Comparison of ENCODE assay signal across 23 cellular contexts in the genomic region with DNA sequence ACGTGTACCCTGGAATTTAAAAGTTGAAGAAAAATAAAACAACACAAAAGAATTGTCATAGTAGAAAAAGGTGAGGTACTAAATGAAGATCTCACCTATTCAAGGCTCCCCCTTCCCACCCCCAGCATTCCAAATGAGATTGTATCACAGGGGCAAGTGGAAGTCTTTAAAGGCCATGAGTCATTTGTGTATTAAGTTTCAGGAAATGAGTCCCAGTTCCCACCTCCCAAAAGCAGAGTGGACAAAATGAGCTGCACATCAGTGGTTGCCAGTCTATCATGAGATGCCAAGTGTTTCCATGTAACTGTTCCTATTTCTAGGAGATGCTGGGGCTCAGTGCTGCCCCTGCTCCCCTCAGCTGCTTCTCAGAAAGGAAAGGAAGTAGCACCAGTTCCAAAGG. TPM values are rescaled to one million over a fixed set of nuclear protein-coding genes. Genes with fewer than 3 reads are reported as not detected.
DNase-seq lines count a peak whose midpoint lies in the region; ATAC-seq and TF ChIP-seq lines count a peak whose summit lies in the region.
"Had no signal": no experiment of that assay in that cellular context is flagged by ENCODE, and none has a peak within 500 bp of the region (broad histone marks: within the 10 kb centered on the region; RNA-seq: fewer than 3 reads in every experiment).

No MANE protein-coding gene starts in this region.

- H3K36me3 ChIP-seq in MG63 = no peaks in the 10 kb centered on the region
- no peaks in the 10 kb centered on the region for H3K36me3 ChIP-seq in testis (ENCODE audit: low read depth, missing control alignments)
- H3K36me3 ChIP-seq: spleen, upper lobe of left lung had no signal

- no peak for ATAC-seq in activated CD4-positive, CD25-positive, alpha-beta regulatory T cell treated with anti-CD3 and anti-CD28 coated beads, Interleukin-2, amount 50 U/mL, for 24 hours
- ATAC-seq: activated CD4-positive, alpha-beta T cell treated with anti-CD3 and anti-CD28 coated beads for 36 hours had no signal

- no peak for TF ChIP-seq POLR2A in testis (IDR thresholded peaks at IDR 0.05)

- peak; percentile 71 for DNase-seq in ELR (ENCODE audit: low read depth)
- peak; percentile 3 for DNase-seq in MG63
- DNase-seq in astrocyte of the spinal cord (ENCODE audit: low read depth, low spot score) = peak; percentile 11
- DNase-seq in kidney tubule cell (ENCODE audit: low spot score) = peak; percentile 56
- no peak for DNase-seq in stimulated activated CD4-positive, alpha-beta T cell treated with anti-CD3 and anti-CD28 coated beads, Interleukin-4, amount 100 ng/mL, for 24 hours
- DNase-seq in testis = no peak
- no peak for DNase-seq in activated CD4-positive, alpha-beta T cell treated with anti-CD3 and anti-CD28 coated beads, Interleukin-2, amount 50 U/mL, for 4 hours
- DNase-seq: activated CD4-positive, alpha-beta T cell treated with anti-CD3 and anti-CD28 coated beads for 36 hours; activated naive CD8-positive, alpha-beta T cell treated with anti-CD3 and anti-CD28 coated beads for 36 hours; AML-193; COR-L47; hypothalamus; islet precursor cell; NCI-H1092 treated with DMSO at 0.1 percent for 48 hours; NCI-H2081; NCI-H510A; nucleus accumbens; RPMI8226; spleen; upper lobe of left lung had no signal

- H3K27me3 ChIP-seq in MG63 (no peaks in the 10 kb centered on the region), testis (no peaks in the 10 kb centered on the region)
- H3K27me3 ChIP-seq: spleen, upper lobe of left lung had no signal

- intact Hi-C loops in testis (cut with DNase I; ENCODE audit: low total_unique reads) = no loop called here

- H3K9me3 ChIP-seq in MG63 (no peaks in the 10 kb centered on the region), testis (no peaks in the 10 kb centered on the region)

- TF ChIP-seq CTCF in astrocyte of the spinal cord (IDR thresholded peaks at IDR 0.05; ENCODE audit: low read depth, low read length) (no peak), testis (IDR thresholded peaks at IDR 0.05) (no peak)

- no peak overlapping the region for H3K27ac ChIP-seq in testis
- H3K27ac ChIP-seq: coronary artery, KMS-11, spleen, upper lobe of left lung had no signal

- in situ Hi-C loops in astrocyte of the spinal cord (cut with HindIII; ENCODE audit: low sequenced_read_pairs) = no loop called here

- H3K4me1 ChIP-seq in testis = no peaks in the 10 kb centered on the region
- H3K4me1 ChIP-seq: spleen, upper lobe of left lung had no signal

- H3K4me3 ChIP-seq in MG63 = no peak overlapping the region
- H3K4me3 ChIP-seq in astrocyte of the spinal cord (ENCODE audit: low read depth, low read length) = no peak overlapping the region
- H3K4me3 ChIP-seq in testis = no peak overlapping the region
- H3K4me3 ChIP-seq: coronary artery, spleen, upper lobe of left lung had no signal

- 55 to 73% methylated on average over 1 of the region's 1 CpG for WGBS in testis, 2 donors

RNA-seq across cellular contexts. Expression of gene ARHGEF9, which starts 20.1 kb away (rescaled TPM):
- 9.8 and 13.4 TPM in 2 replicates for total RNA-seq in MG63 (2014; rRNA removed; shearing (Covaris generic); ENCODE audit: low replicate concordance)
- total RNA-seq in testis = 10 to 100 TPM; 13.1 to 18.1 TPM
- polyA plus RNA-seq in testis (ENCODE audit: insufficient read depth, low read depth, low replicate concordance) = 9.6 TPM

Comparison
In these comparisons a context has a peak if more than half of its experiments do, and no peak if none do; other contexts are left out.
1. DNase-seq: peak in ELR (single experiment), MG63 (single experiment), astrocyte of the spinal cord (single experiment) and kidney tubule cell (single experiment); none in stimulated activated CD4-positive, alpha-beta T cell treated with anti-CD3 and anti-CD28 coated beads, Interleukin-4, amount 100 ng/mL, for 24 hours (single experiment), testis (single experiment) and activated CD4-positive, alpha-beta T cell treated with anti-CD3 and anti-CD28 coated beads, Interleukin-2, amount 50 U/mL, for 4 hours (0 of 2).